Comparison of ENCODE assay signal across 8 cellular contexts in the genomic region with DNA sequence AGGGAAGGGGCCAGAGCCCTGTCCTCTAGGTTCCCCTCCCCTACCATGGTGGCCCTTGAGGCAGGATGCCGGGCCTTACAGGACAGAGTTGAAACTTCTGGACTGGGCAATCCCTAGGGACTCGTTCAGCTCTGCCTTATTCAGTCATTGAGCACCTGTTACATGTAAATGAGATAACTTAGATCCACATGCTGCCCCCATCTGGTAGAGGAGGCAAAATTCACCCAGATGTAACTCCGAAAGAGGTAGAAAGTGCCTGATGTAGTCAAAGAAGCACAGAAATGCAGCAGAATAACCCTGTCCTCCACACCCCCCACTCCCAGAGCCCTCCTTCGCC. TPM values are rescaled to one million over a fixed set of nuclear protein-coding genes. Genes with fewer than 3 reads are reported as not detected.
A peak's percentile ranks its signal among the peaks of the same experiment; 100 is the strongest.
DNase-seq lines count a peak whose midpoint lies in the region; ATAC-seq and TF ChIP-seq lines count a peak whose summit lies in the region.

No MANE protein-coding gene starts in this region.

- no peaks in the 10 kb centered on the region for H3K9me3 ChIP-seq in CD8-positive, alpha-beta T cell (ENCODE audit: low read length)
- no peaks in the 10 kb centered on the region for H3K9me3 ChIP-seq in mononuclear cell (ENCODE audit: low read depth, low read length)
- H3K9me3 ChIP-seq in thoracic aorta = no peaks in the 10 kb centered on the region

- ATAC-seq in CD8-positive, alpha-beta T cell = peak; percentile 44
- peak; percentile 49 for ATAC-seq in GM19324 (IDR thresholded peaks at IDR 0.05; ENCODE audit: low FRiP score, unreplicated experiment)
- ATAC-seq in HG03460 (IDR thresholded peaks at IDR 0.05; ENCODE audit: unreplicated experiment) = peak; percentile 80
- peak; percentile 31 for ATAC-seq in thoracic aorta (ENCODE audit: insufficient number of reproducible peaks, low FRiP score, low read depth)

- peaks cover 21% of the 10 kb centered on the region for H3K4me1 Mint-ChIP-seq in CD8-positive, alpha-beta T cell (ENCODE audit: low read depth)
- peaks cover 17% of the 10 kb centered on the region for H3K4me1 Mint-ChIP-seq in activated CD4-positive, alpha-beta T cell treated with anti-CD3 and anti-CD28 coated beads, Interleukin-2, amount 10 ng/mL, durations not matched to agents 7 days and 5 days

- H3K4me1 ChIP-seq in CD8-positive, alpha-beta T cell (ENCODE audit: insufficient read depth, low read length) = peaks cover 13% of the 10 kb centered on the region
- H3K4me1 ChIP-seq in mononuclear cell (ENCODE audit: insufficient read depth, low read length) (peaks cover 60% of the 10 kb centered on the region), thoracic aorta (ENCODE audit: control insufficient read depth in 1 of 2, low read depth in 2 of 2) (peaks cover 19 to 77% of the 10 kb centered on the region in 2 donors)

- H3K27ac ChIP-seq in CD8-positive, alpha-beta T cell (ENCODE audit: low read depth, low read length) = no peak overlapping the region
- H3K27ac ChIP-seq in epithelial cell of prostate (no peak overlapping the region), thoracic aorta (peak overlapping the region; percentile 84 to 95)

- H3K27me3 Mint-ChIP-seq in CD8-positive, alpha-beta T cell (ENCODE audit: low read depth) = peaks cover 45% of the 10 kb centered on the region
- peaks cover 57% of the 10 kb centered on the region for H3K27me3 Mint-ChIP-seq in activated CD4-positive, alpha-beta T cell treated with anti-CD3 and anti-CD28 coated beads, Interleukin-2, amount 10 ng/mL, durations not matched to agents 7 days and 5 days

- peak; percentile 27 for TF ChIP-seq CTCF in CD8-positive, alpha-beta T cell (IDR thresholded peaks at IDR 0.05)
- peak; percentile 67 for TF ChIP-seq CTCF in thoracic aorta (IDR thresholded peaks at IDR 0.05)

- H3K4me3 Mint-ChIP-seq in CD8-positive, alpha-beta T cell = peak overlapping the region; percentile 76
- peak overlapping the region; percentile 5 for H3K4me3 Mint-ChIP-seq in activated CD4-positive, alpha-beta T cell treated with anti-CD3 and anti-CD28 coated beads, Interleukin-2, amount 10 ng/mL, durations not matched to agents 7 days and 5 days

- DNase-seq in CD8-positive, alpha-beta T cell = peak in 4 of 7 experiments; percentile 12 to 51 (median 22)
- DNase-seq in NCI-H345 (lab: John Stamatoyannopoulos, UW) (peak; percentile 85), epithelial cell of prostate (ENCODE audit: low read depth, low spot score) (peak; percentile 27), thoracic aorta (ENCODE audit: low spot score) (no peak)
- peak; percentile 62 for DNase-seq in activated CD4-positive, alpha-beta T cell treated with anti-CD3 and anti-CD28 coated beads, Interleukin-2, amount 10 ng/mL, durations not matched to agents 7 days and 5 days

- CTCF ChIA-PET in CD8-positive, alpha-beta T cell (lab: Charles Lee) = interaction anchor here (0.9 to 1.1 kb wide), 3 partner anchors 9 to 52 kb away, joined by 3 to 5 read pairs (median 3); no protein-coding TSS in a partner anchor
- CTCF ChIA-PET in activated CD4-positive, alpha-beta T cell treated with anti-CD3 and anti-CD28 coated beads, Interleukin-2, amount 10 ng/mL, durations not matched to agents 7 days and 5 days (lab: Charles Lee) = interaction anchor here (1.0 to 1.3 kb wide), 2 partner anchors 41 to 178 kb away, joined by 4 to 5 read pairs; no protein-coding TSS in a partner anchor

- peak overlapping the region; percentile 47 for H3K4me3 ChIP-seq in CD8-positive, alpha-beta T cell (ENCODE audit: low read depth, low read length)
- H3K4me3 ChIP-seq in mononuclear cell (ENCODE audit: low read length) (peak overlapping the region; percentile 40), thoracic aorta (peak overlapping the region; percentile 75)

- peaks cover 18% of the 10 kb centered on the region for H3K27me3 ChIP-seq in CD8-positive, alpha-beta T cell (ENCODE audit: insufficient read depth, low read length)
- peaks cover 5% of the 10 kb centered on the region for H3K27me3 ChIP-seq in mononuclear cell (ENCODE audit: insufficient read depth, low read length)
- H3K27me3 ChIP-seq in thoracic aorta (replicated peaks; ENCODE audit: insufficient read depth) = no peaks in the 10 kb centered on the region

- POLR2A ChIA-PET in CD8-positive, alpha-beta T cell (lab: Charles Lee) = no interaction called here
- POLR2A ChIA-PET in activated CD4-positive, alpha-beta T cell treated with anti-CD3 and anti-CD28 coated beads, Interleukin-2, amount 10 ng/mL, durations not matched to agents 7 days and 5 days (lab: Charles Lee) = no interaction called here

- H3K9me3 Mint-ChIP-seq in CD8-positive, alpha-beta T cell = peaks cover 4% of the 10 kb centered on the region
- peaks cover 9% of the 10 kb centered on the region for H3K9me3 Mint-ChIP-seq in activated CD4-positive, alpha-beta T cell treated with anti-CD3 and anti-CD28 coated beads, Interleukin-2, amount 10 ng/mL, durations not matched to agents 7 days and 5 days

- no peak overlapping the region for H3K27ac Mint-ChIP-seq in CD8-positive, alpha-beta T cell
- no peak overlapping the region for H3K27ac Mint-ChIP-seq in activated CD4-positive, alpha-beta T cell treated with anti-CD3 and anti-CD28 coated beads, Interleukin-2, amount 10 ng/mL, durations not matched to agents 7 days and 5 days

- H3K36me3 ChIP-seq in CD8-positive, alpha-beta T cell (ENCODE audit: insufficient read depth, low read length) = no peaks in the 10 kb centered on the region
- no peaks in the 10 kb centered on the region for H3K36me3 ChIP-seq in thoracic aorta

- no peaks in the 10 kb centered on the region for H3K36me3 Mint-ChIP-seq in CD8-positive, alpha-beta T cell
- no peaks in the 10 kb centered on the region for H3K36me3 Mint-ChIP-seq in activated CD4-positive, alpha-beta T cell treated with anti-CD3 and anti-CD28 coated beads, Interleukin-2, amount 10 ng/mL, durations not matched to agents 7 days and 5 days (ENCODE audit: low read depth)

- intact Hi-C loops in CD8-positive, alpha-beta T cell (cut with DNase I, micrococcal nuclease) = loop anchor here in 1 of 2 experiments (1.0 kb wide), 1 partner anchor 52 kb away; no protein-coding TSS in a partner anchor

RNA-seq across cellular contexts. Expression of a gene that starts 1.5 kb away (rescaled TPM):
- not detected for total RNA-seq in CD8-positive, alpha-beta T cell
- not detected for total RNA-seq in activated CD4-positive, alpha-beta T cell treated with anti-CD3 and anti-CD28 coated beads, Interleukin-2, amount 10 ng/mL, durations not matched to agents 7 days and 5 days
- total RNA-seq in mononuclear cell (9.6 TPM), thoracic aorta (100 to 1,000 TPM in 1 of 2 donors, 10 to 100 TPM in 1; 55.1 to 102 TPM)

Comparison
In these comparisons a context has a peak if more than half of its experiments do, and no peak if none do; other contexts are left out.
1. H3K27ac ChIP-seq: peak in thoracic aorta (2 of 2); none in CD8-positive, alpha-beta T cell (single experiment) and epithelial cell of prostate (single experiment).
2. Peak in every context shown above with its lines, with median percentiles within 50 percentile points of each other: ATAC-seq and H3K4me3 ChIP-seq.